In genomic region chr5:176676361-176676824, GRCh38 we compare ENCODE assay signal across 13 cellular contexts. TPM values are rescaled to one million over a fixed set of nuclear protein-coding genes. Genes with fewer than 3 reads are reported as not detected.
A peak's percentile ranks its signal among the peaks of the same experiment; 100 is the strongest.
DNase-seq lines count a peak whose midpoint lies in the region; ATAC-seq, FAIRE-seq and TF ChIP-seq lines count a peak whose summit lies in the region.
"Had no signal": no experiment of that assay in that cellular context is flagged by ENCODE, and none has a peak within 500 bp of the region (broad histone marks: within the 10 kb centered on the region; RNA-seq: fewer than 3 reads in every experiment).

No MANE protein-coding gene starts in this region.

- H3K36me3 ChIP-seq in GM23248 (ENCODE audit: low read depth), result no peaks in the 10 kb centered on the region
- no peaks in the 10 kb centered on the region for H3K36me3 ChIP-seq in CD8-positive, alpha-beta T cell (ENCODE audit: insufficient read depth, low read length)
- H3K36me3 ChIP-seq: esophagus squamous epithelium had no signal

- H3K4me1 ChIP-seq in GM23248 (ENCODE audit: insufficient read depth), result peaks cover 14% of the 10 kb centered on the region; the same call in 1 of the 2 replicates
- H3K4me1 ChIP-seq in CD8-positive, alpha-beta T cell (ENCODE audit: insufficient read depth, low read length), result no peaks in the 10 kb centered on the region
- H3K4me1 ChIP-seq: parathyroid adenoma had no signal

- no peaks in the 10 kb centered on the region for H3F3A ChIP-seq in GM23248 (ENCODE audit: insufficient read depth)

- H3K4me3 Mint-ChIP-seq in CD8-positive, alpha-beta T cell, result no peak overlapping the region
- H3K4me3 Mint-ChIP-seq: activated T-cell treated with anti-CD3 and anti-CD28 coated beads, Interleukin-2, amount 50 U/mL, for 4 hours had no signal

- H3K27me3 ChIP-seq in GM23248 (replicated peaks; ENCODE audit: insufficient read depth), result peaks cover 16% of the 10 kb centered on the region; the same call in 1 of the 2 replicates
- H3K27me3 ChIP-seq in CD8-positive, alpha-beta T cell (ENCODE audit: insufficient read depth, low read length), result peaks cover 3% of the 10 kb centered on the region

- H3K9me3 ChIP-seq in GM23248 (ENCODE audit: low read depth), result no peaks in the 10 kb centered on the region
- no peaks in the 10 kb centered on the region for H3K9me3 ChIP-seq in CD8-positive, alpha-beta T cell (ENCODE audit: low read length)
- H3K9me3 ChIP-seq: esophagus squamous epithelium had no signal

- no peaks in the 10 kb centered on the region for H3K9me3 Mint-ChIP-seq in CD8-positive, alpha-beta T cell
- H3K9me3 Mint-ChIP-seq: activated T-cell treated with anti-CD3 and anti-CD28 coated beads, Interleukin-2, amount 50 U/mL, for 4 hours had no signal

- TF ChIP-seq CTCF in CD8-positive, alpha-beta T cell (IDR thresholded peaks at IDR 0.05), result no peak

- no peak overlapping the region for H3K4me3 ChIP-seq in GM23248
- no peak overlapping the region for H3K4me3 ChIP-seq in CD8-positive, alpha-beta T cell (ENCODE audit: low read depth, low read length)
- H3K4me3 ChIP-seq: esophagus squamous epithelium had no signal

- FAIRE-seq in GM18507 (lab: Jason Lieb, UNC), result peak; percentile 97

- POLR2A ChIA-PET in CD8-positive, alpha-beta T cell (lab: Charles Lee), result no interaction called here

- in situ Hi-C loops in GM23248 (cut with MboI), result no loop called here

- H3K27ac Mint-ChIP-seq in CD8-positive, alpha-beta T cell, result no peak overlapping the region

- H3K4me2 ChIP-seq in GM23248 (ENCODE audit: unreplicated experiment), result peak overlapping the region; percentile 26

- DNase-seq in GM18507 (ENCODE audit: extremely low spot score, insufficient read length, low read depth) (peak; percentile 73), GM23248 (peak; percentile 84), NCI-H69 (lab: John Stamatoyannopoulos, UW) (peak; percentile 59), kidney tubule cell (ENCODE audit: low spot score) (peak; percentile 56), hypothalamus (lab: John Stamatoyannopoulos, UW) (no peak)
- DNase-seq in CD8-positive, alpha-beta T cell, result no peak
- no peak for DNase-seq in stimulated activated CD4-positive, alpha-beta T cell treated with anti-CD3 and anti-CD28 coated beads, Interleukin-2, amount 100 ng/mL, for 24 hours
- DNase-seq: activated T-cell treated with anti-CD3 and anti-CD28 coated beads, Interleukin-2, amount 50 U/mL, for 4 hours; esophagus squamous epithelium; NCI-H526 treated with DMSO at 0.1 percent for 48 hours had no signal

- no peak for ATAC-seq in CD8-positive, alpha-beta T cell
- ATAC-seq in HG02870 (IDR thresholded peaks at IDR 0.05; ENCODE audit: unreplicated experiment), result no peak
- ATAC-seq: activated T-cell treated with anti-CD3 and anti-CD28 coated beads, Interleukin-2, amount 50 U/mL, for 4 hours had no signal

- no peaks in the 10 kb centered on the region for H3K79me2 ChIP-seq in GM23248 (ENCODE audit: insufficient read depth)
- H3K79me2 ChIP-seq: parathyroid adenoma had no signal

- H3K27ac ChIP-seq in GM23248, result no peak overlapping the region
- no peak overlapping the region for H3K27ac ChIP-seq in CD8-positive, alpha-beta T cell (ENCODE audit: low read depth, low read length)
- H3K27ac ChIP-seq: esophagus squamous epithelium, parathyroid adenoma had no signal

- WGBS in GM23248 (ENCODE audit: low coverage in 1 of 2, low lambda C conversion rate in 2 of 2, missing lambda C conversion rate in 2 of 2), 2 experiments, result 31 to 33% methylated on average over 10 of the region's 10 CpGs

- intact Hi-C loops in CD8-positive, alpha-beta T cell (cut with DNase I, micrococcal nuclease), result no loop called here

- CTCF ChIA-PET in CD8-positive, alpha-beta T cell (lab: Charles Lee), result interaction anchor here (1.5 kb wide), 1 partner anchor 15 kb away, joined by 6 read pairs; no protein-coding TSS in a partner anchor

- peaks cover 40% of the 10 kb centered on the region for H3K27me3 Mint-ChIP-seq in CD8-positive, alpha-beta T cell (ENCODE audit: low read depth)

- H3K4me1 Mint-ChIP-seq in CD8-positive, alpha-beta T cell (ENCODE audit: low read depth), result no peaks in the 10 kb centered on the region

- no peak overlapping the region for H3K9ac ChIP-seq in GM23248
- H3K9ac ChIP-seq: parathyroid adenoma had no signal

- H4K20me1 ChIP-seq in GM23248 (ENCODE audit: insufficient read depth), result no peaks in the 10 kb centered on the region

- no peaks in the 10 kb centered on the region for H3K36me3 Mint-ChIP-seq in CD8-positive, alpha-beta T cell

- H2AFZ ChIP-seq in GM23248, result no peak overlapping the region
- H2AFZ ChIP-seq: parathyroid adenoma had no signal

- H3K9me2 ChIP-seq in GM23248 (ENCODE audit: insufficient read depth), result no peaks in the 10 kb centered on the region

RNA-seq across cellular contexts. Expression of gene TSPAN17, which starts 29.1 kb away (rescaled TPM):
- total RNA-seq in GM23248 (2014; rRNA removed; shearing (Covaris generic)), result 41.2 and 42.2 TPM in 2 replicates
- polyA plus RNA-seq in GM23248 (2016; fragmentation: Nextera tagmentation; extraction: Ambion mirVana), result 29.9 and 30.0 TPM in 2 replicates
- total RNA-seq in CD8-positive, alpha-beta T cell, result 1 to 10 TPM; 9.5 to 9.8 TPM

RNA-seq across cellular contexts. Expression of gene EIF4E1B, which starts 45.9 kb away (rescaled TPM):
- not detected in 2 replicates for total RNA-seq in GM23248 (2014; rRNA removed; shearing (Covaris generic))
- polyA plus RNA-seq in GM23248 (2016; fragmentation: Nextera tagmentation; extraction: Ambion mirVana), result not detected in 2 replicates
- not detected for total RNA-seq in CD8-positive, alpha-beta T cell
- total RNA-seq: activated T-cell treated with anti-CD3 and anti-CD28 coated beads, Interleukin-2, amount 50 U/mL, for 4 hours; esophagus squamous epithelium; subcutaneous adipose tissue had no signal

RNA-seq across cellular contexts. Expression of gene SNCB, which starts 46.1 kb away (rescaled TPM):
- not detected in 2 replicates for total RNA-seq in GM23248 (2014; rRNA removed; shearing (Covaris generic))
- polyA plus RNA-seq in GM23248 (2016; fragmentation: Nextera tagmentation; extraction: Ambion mirVana), result not detected in 2 replicates
- total RNA-seq in CD8-positive, alpha-beta T cell, result not detected
- total RNA-seq: activated T-cell treated with anti-CD3 and anti-CD28 coated beads, Interleukin-2, amount 50 U/mL, for 4 hours; esophagus squamous epithelium; subcutaneous adipose tissue had no signal

Comparison
In these comparisons a context has a peak if more than half of its experiments do, and no peak if none do; other contexts are left out.
1. DNase-seq: peak in GM18507 (single experiment), GM23248 (single experiment), NCI-H69 (single experiment) and kidney tubule cell (single experiment); none in hypothalamus (0 of 51), CD8-positive, alpha-beta T cell (0 of 7) and stimulated activated CD4-positive, alpha-beta T cell treated with anti-CD3 and anti-CD28 coated beads, Interleukin-2, amount 100 ng/mL, for 24 hours (0 of 2).